9 cellular contexts compared by ENCODE assay signal in the genomic region with DNA sequence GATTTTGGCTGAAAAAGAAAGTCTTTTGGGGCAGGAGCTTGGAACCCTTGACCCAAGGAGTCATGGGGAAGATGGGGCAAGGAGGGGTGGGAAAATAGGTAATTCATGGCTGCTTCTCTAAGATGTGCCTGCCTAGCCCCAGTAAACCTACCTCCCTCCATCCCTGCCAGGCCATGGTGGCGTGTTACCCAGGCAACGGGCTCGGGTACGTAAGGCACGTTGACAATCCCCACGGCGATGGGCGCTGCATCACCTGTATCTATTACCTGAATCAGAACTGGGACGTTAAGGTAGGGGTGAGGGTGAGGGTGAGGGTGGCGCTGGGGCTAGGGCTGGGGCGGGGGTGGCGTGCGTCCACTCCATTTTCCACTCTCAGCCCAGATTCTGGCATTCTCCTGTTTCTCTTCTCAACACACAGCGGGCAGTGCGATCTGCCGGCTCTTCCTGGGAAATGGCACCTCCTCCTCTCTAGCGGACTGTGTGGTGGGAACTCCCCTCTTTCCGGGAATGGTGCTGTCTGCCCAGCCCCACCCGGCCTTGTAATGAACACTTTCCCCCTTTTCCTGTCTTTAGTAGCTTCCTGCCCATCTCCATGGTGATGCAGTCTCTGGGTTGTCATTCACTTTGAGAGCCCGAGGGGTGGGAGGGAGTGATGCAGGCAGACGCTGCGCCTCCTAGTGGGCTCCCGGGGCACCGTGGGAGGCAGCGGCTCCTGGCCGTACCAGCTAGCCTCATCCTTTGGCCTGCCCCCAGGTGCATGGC. TPM values are rescaled to one million over a fixed set of nuclear protein-coding genes. Genes with fewer than 3 reads are reported as not detected.
DNase-seq lines count a peak whose midpoint lies in the region; ATAC-seq and TF ChIP-seq lines count a peak whose summit lies in the region.
"Had no signal": no experiment of that assay in that cellular context is flagged by ENCODE, and none has a peak within 500 bp of the region (broad histone marks: within the 10 kb centered on the region; RNA-seq: fewer than 3 reads in every experiment).

No MANE protein-coding gene starts in this region.

- in situ Hi-C loops in G401 (cut with HindIII; ENCODE audit: low sequenced_read_pairs) = no loop called here

- H3K27ac ChIP-seq in MM.1S (ENCODE audit: low read length) = no peak overlapping the region

- no peaks in the 10 kb centered on the region for H3K9me3 ChIP-seq in MM.1S (replicated peaks; ENCODE audit: insufficient read depth, low read length)
- H3K9me3 ChIP-seq in skeletal muscle satellite cell (replicated peaks; ENCODE audit: low read length) = no peaks in the 10 kb centered on the region

- H3K4me2 ChIP-seq in MM.1S (ENCODE audit: low read depth, low read length) = no peak overlapping the region
- peak overlapping the region; percentile 29 for H3K4me2 ChIP-seq in skeletal muscle satellite cell (ENCODE audit: low read length)

- H3K27me3 ChIP-seq in MM.1S (replicated peaks; ENCODE audit: insufficient read depth, low read length) (0 out of 2 replicates have a peak, but pooled peaks cover 2% of the 10 kb centered on the region), skeletal muscle satellite cell (ENCODE audit: control insufficient read depth, insufficient read depth, low read length) (no peaks in the 10 kb centered on the region)

- no peak overlapping the region for H3K9ac ChIP-seq in MM.1S (ENCODE audit: low read length)
- H3K9ac ChIP-seq in skeletal muscle satellite cell (ENCODE audit: low read depth, low read length) = peak overlapping the region; percentile 17

- no peak for ATAC-seq in GM18519 (IDR thresholded peaks at IDR 0.05; ENCODE audit: low FRiP score, unreplicated experiment)

- H3K4me1 ChIP-seq in MM.1S (ENCODE audit: low read length) (peaks cover 21% of the 10 kb centered on the region), skeletal muscle satellite cell (ENCODE audit: control insufficient read depth, insufficient read depth, low read length) (peaks cover 52% of the 10 kb centered on the region)

- DNase-seq in G401 (ENCODE audit: low spot score) (peak; percentile 98), MM.1S (no peak), cardiac fibroblast (ENCODE audit: low read depth in 2 of 2) (peak; percentile 97 to 98), iPS-NIHi11 (ENCODE audit: low spot score) (peak; percentile 88), DMS79 treated with DMSO at 0.1 percent for 48 hours (lab: John Stamatoyannopoulos, UW) (no peak)
- DNase-seq in activated CD4-positive, CD25-positive, alpha-beta regulatory T cell treated with anti-CD3 and anti-CD28 coated beads, Interleukin-2, amount 50 U/mL, for 16 hours (ENCODE audit: low read depth, low spot score) = peak; percentile 50

- H4K20me1 ChIP-seq in MM.1S (ENCODE audit: insufficient read depth, low read length) = no peaks in the 10 kb centered on the region; the same call in 1 of the 2 replicates

- H3K4me3 ChIP-seq in MM.1S (ENCODE audit: low read length) = no peak overlapping the region
- peak overlapping the region in 1 of 2 donors; percentile 19 for H3K4me3 ChIP-seq in cardiac fibroblast (replicated peaks in 1 of 2; ENCODE audit: low read depth in 2 of 2, low read length in 2 of 2)
- peak overlapping the region; percentile 31 for H3K4me3 ChIP-seq in skeletal muscle satellite cell (ENCODE audit: low read length)

- H2AFZ ChIP-seq in MM.1S (ENCODE audit: low read length) = no peak overlapping the region

- H3K36me3 ChIP-seq in MM.1S (replicated peaks; ENCODE audit: insufficient read depth, low read length) = no peaks in the 10 kb centered on the region
- H3K36me3 ChIP-seq in skeletal muscle satellite cell (ENCODE audit: insufficient read depth, low read length) = peaks cover 68% of the 10 kb centered on the region

- no peaks in the 10 kb centered on the region for H3F3A ChIP-seq in MM.1S (ENCODE audit: insufficient read depth, low read length)

- peaks cover 21% of the 10 kb centered on the region for H3K79me2 ChIP-seq in MM.1S (ENCODE audit: low read length)

- TF ChIP-seq CTCF in MM.1S (IDR thresholded peaks at IDR 0.05; ENCODE audit: low read length) (peak; percentile 18), cardiac fibroblast (IDR thresholded peaks at IDR 0.05; ENCODE audit: low read depth, low read length) (peak; percentile 94)

- H3K9me2 ChIP-seq in MM.1S (replicated peaks; ENCODE audit: insufficient read depth, low read length) = no peaks in the 10 kb centered on the region

RNA-seq across cellular contexts. Expression of a gene that starts 7.6 kb away (rescaled TPM):
- 113 and 117 TPM in 2 replicates for total RNA-seq in G401 (2014; rRNA removed; shearing (Covaris generic))
- total RNA-seq in skeletal muscle satellite cell (2012; rRNA removed) = 55.3 and 73.3 TPM in 2 replicates

RNA-seq across cellular contexts. Expression of a gene that starts 28.5 kb away (rescaled TPM):
- 8.2 and 20.8 TPM in 2 replicates for total RNA-seq in G401 (2014; rRNA removed; shearing (Covaris generic))
- total RNA-seq in skeletal muscle satellite cell (2012; rRNA removed) = 7.6 and 10.6 TPM in 2 replicates

RNA-seq across cellular contexts. Expression of a gene that starts 31.2 kb away (rescaled TPM):
- total RNA-seq in G401 (2014; rRNA removed; shearing (Covaris generic)) = 3.8 TPM in 1 of 2 replicates, not detected in the other
- not detected in 2 replicates for total RNA-seq in skeletal muscle satellite cell (2012; rRNA removed)
- total RNA-seq: mononuclear cell had no signal

RNA-seq across cellular contexts. Expression of a gene that starts 43.7 kb away (rescaled TPM):
- not detected in 2 replicates for total RNA-seq in G401 (2014; rRNA removed; shearing (Covaris generic))
- not detected in 2 replicates for total RNA-seq in skeletal muscle satellite cell (2012; rRNA removed)
- total RNA-seq: mononuclear cell had no signal

RNA-seq across cellular contexts. Expression of a gene that starts 55.6 kb away (rescaled TPM):
- total RNA-seq in G401 (2014; rRNA removed; shearing (Covaris generic)) = 134 and 162 TPM in 2 replicates
- 35.7 and 46.7 TPM in 2 replicates for total RNA-seq in skeletal muscle satellite cell (2012; rRNA removed)

Comparison
In these comparisons a context has a peak if more than half of its experiments do, and no peak if none do; other contexts are left out.
1. DNase-seq: peak in G401 (single experiment), activated CD4-positive, CD25-positive, alpha-beta regulatory T cell treated with anti-CD3 and anti-CD28 coated beads, Interleukin-2, amount 50 U/mL, for 16 hours (single experiment), cardiac fibroblast (2 of 2) and iPS-NIHi11 (single experiment); none in MM.1S (single experiment) and DMS79 treated with DMSO at 0.1 percent for 48 hours (single experiment).